ENCODE assay signal across 23 cellular contexts in the genomic region with DNA sequence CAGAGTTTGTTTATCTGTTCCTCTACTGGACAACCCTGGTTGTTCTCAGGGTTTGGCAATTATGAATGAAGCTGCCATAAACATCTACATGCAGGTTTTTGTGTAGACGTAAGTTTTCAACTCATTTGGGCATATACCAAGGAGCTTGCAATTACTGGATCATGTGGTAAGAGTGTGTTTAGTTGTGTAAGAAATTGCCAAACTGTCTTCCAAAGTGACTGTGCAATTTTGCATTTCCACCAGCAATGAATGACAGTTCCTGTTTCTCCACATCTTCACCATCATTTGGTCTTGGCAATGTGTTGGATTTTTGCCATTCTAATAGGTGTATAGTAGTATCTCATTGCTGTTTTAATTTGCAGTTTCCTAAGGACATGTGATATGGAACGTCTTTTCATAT.
"Had no signal": no experiment of that assay in that cellular context is flagged by ENCODE, and none has a peak within 500 bp of the region (broad histone marks: within the 10 kb centered on the region; RNA-seq: fewer than 3 reads in every experiment).

No MANE protein-coding gene starts in this region.

- H3K36me3 ChIP-seq: adrenal gland, left ventricle myocardium inferior, neural progenitor cell, right atrium auricular region, WERI-Rb-1 had no signal

- ATAC-seq: activated CD4-positive, CD25-positive, alpha-beta regulatory T cell treated with anti-CD3 and anti-CD28 coated beads, Interleukin-2, amount 50 U/mL, for 24 hours; body of pancreas; natural killer cell had no signal

- H3K4me1 ChIP-seq: adrenal gland, body of pancreas, left ventricle myocardium inferior, neural progenitor cell, testis had no signal

- DNase-seq: activated CD4-positive, alpha-beta T cell treated with anti-CD3 and anti-CD28 coated beads for 48 hours; activated CD4-positive, alpha-beta T cell treated with anti-CD3 and anti-CD28 coated beads, Interleukin-2, amount 50 U/mL, for 48 hours; activated CD8-positive, alpha-beta memory T cell treated with anti-CD3 and anti-CD28 coated beads for 24 hours; activated effector memory CD4-positive, alpha-beta T cell treated with anti-CD3 and anti-CD28 coated beads, Interleukin-2, amount 50 U/mL, for 16 hours; activated naive CD4-positive, alpha-beta T cell treated with anti-CD3 and anti-CD28 coated beads for 36 hours; activated naive CD8-positive, alpha-beta T cell treated with anti-CD3 and anti-CD28 coated beads for 36 hours; activated T-cell treated with anti-CD3 and anti-CD28 coated beads, Interleukin-2, amount 50 U/mL, for 1 hour; adrenal gland; aorta; body of pancreas; effector memory CD4-positive, alpha-beta T cell; left ventricle myocardium inferior; mesendoderm; natural killer cell; stimulated activated naive CD4-positive, alpha-beta T cell treated with Interleukin-2 at 50 U/mL for 16 hours; T-helper 9 cell; testis; trophoblast cell; WERI-Rb-1 had no signal

- H3K27ac ChIP-seq: adrenal gland, body of pancreas, left ventricle myocardium inferior, neural progenitor cell, right atrium auricular region, testis, WERI-Rb-1 had no signal

- H3K27me3 ChIP-seq: adrenal gland, body of pancreas, neural progenitor cell, right atrium auricular region, testis had no signal

- H3K9me3 ChIP-seq: adrenal gland, body of pancreas, testis had no signal

- H3K4me3 ChIP-seq: adrenal gland, body of pancreas, left ventricle myocardium inferior, lung, neural progenitor cell, right atrium auricular region, testis had no signal
